In the genomic region with DNA sequence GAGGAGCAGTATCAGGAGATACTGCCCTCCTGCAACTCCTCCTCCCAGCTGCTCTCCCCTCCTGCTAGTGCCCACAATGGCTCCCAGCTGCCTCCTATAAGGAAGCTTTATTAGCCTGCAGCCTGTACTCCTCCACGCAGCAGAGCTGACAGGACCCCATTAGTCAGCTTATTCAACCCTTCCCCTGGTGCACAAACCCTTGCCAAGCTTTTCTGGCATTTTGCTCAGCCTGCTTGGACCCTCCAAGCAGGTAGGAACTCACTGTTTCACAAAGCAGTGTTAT, we compare ENCODE assay signal across 1 cellular context.
TF ChIP-seq lines count a peak whose summit lies in the region.

No MANE protein-coding gene starts in this region.

TF ChIP-seq in K562, 482 proteins besides CTCF, POLR2A, EP300 and RAD21:
- no peak for TF ChIP-seq ZKSCAN8 (CRISPR knock-in tag; IDR thresholded peaks at IDR 0.05)
- TF ChIP-seq FOS (IDR thresholded peaks at IDR 0.05; ENCODE audit: extremely low read depth, insufficient read length), result no peak
- peak; percentile 79 for TF ChIP-seq ZFP36 (IDR thresholded peaks at IDR 0.05; ENCODE audit: low read depth, low read length, partially characterized antibody)
- TF ChIP-seq RBM17 (IDR thresholded peaks at IDR 0.05; ENCODE audit: borderline replicate concordance, low read depth, low read length), result no peak
- no peak for TF ChIP-seq KLF16 (IDR thresholded peaks at IDR 0.05)
- TF ChIP-seq MCM7 (IDR thresholded peaks at IDR 0.05), result no peak
